ENCODE assay signal across 1 cellular context in the genomic region with DNA sequence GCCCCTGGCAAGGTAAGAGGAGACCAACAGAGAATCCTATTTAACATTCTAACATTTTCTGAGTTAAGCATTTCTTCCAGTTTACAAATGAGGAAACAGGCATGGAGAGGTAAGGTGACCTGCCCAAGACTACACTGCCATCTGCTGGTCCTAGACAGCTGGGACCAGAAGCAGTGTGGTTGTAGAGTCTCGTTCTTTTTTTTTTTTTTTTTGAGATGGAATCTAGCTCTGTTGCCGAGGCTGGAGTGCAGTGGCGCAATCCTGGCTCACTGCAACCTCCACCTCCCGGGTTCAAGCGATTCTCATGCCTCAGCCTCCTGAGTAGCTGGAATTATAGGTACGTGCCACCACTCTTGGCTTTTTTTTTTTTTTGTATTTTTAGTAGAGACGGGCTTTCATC.
A peak's percentile ranks its signal among the peaks of the same experiment; 100 is the strongest.
TF ChIP-seq lines count a peak whose summit lies in the region.

No MANE protein-coding gene starts in this region.

TF ChIP-seq in GM12878, 131 proteins besides CTCF, POLR2A, EP300 and RAD21 (continued from another document):
- TF ChIP-seq, protein P1, sequence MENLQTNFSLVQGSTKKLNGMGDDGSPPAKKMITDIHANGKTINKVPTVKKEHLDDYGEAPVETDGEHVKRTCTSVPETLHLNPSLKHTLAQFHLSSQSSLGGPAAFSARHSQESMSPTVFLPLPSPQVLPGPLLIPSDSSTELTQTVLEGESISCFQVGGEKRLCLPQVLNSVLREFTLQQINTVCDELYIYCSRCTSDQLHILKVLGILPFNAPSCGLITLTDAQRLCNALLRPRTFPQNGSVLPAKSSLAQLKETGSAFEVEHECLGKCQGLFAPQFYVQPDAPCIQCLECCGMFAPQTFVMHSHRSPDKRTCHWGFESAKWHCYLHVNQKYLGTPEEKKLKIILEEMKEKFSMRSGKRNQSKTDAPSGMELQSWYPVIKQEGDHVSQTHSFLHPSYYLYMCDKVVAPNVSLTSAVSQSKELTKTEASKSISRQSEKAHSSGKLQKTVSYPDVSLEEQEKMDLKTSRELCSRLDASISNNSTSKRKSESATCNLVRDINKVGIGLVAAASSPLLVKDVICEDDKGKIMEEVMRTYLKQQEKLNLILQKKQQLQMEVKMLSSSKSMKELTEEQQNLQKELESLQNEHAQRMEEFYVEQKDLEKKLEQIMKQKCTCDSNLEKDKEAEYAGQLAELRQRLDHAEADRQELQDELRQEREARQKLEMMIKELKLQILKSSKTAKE (IDR thresholded peaks at IDR 0.05; ENCODE audit: low read depth, poor library complexity, severe bottlenecking), result peak; percentile 30
- TF ChIP-seq NBN (IDR thresholded peaks at IDR 0.05) (0 out of 2 replicates have a peak, but pooled peaks have one; percentile 36), YY1 (IDR thresholded peaks at IDR 0.05; ENCODE audit: low read depth, low read length) (peak; percentile 60), RUNX3 (IDR thresholded peaks at IDR 0.05; ENCODE audit: low read length) (peak; percentile 52), SMC3 (IDR thresholded peaks at IDR 0.05; ENCODE audit: borderline replicate concordance, low read length) (peak; percentile 64), SPI1 (IDR thresholded peaks at IDR 0.05; ENCODE audit: borderline replicate concordance, insufficient read depth, low read depth, low read length) (0 out of 2 replicates have a peak, but pooled peaks have one; percentile 19)
